Comparison of ENCODE assay signal across 10 cellular contexts in the genomic region with DNA sequence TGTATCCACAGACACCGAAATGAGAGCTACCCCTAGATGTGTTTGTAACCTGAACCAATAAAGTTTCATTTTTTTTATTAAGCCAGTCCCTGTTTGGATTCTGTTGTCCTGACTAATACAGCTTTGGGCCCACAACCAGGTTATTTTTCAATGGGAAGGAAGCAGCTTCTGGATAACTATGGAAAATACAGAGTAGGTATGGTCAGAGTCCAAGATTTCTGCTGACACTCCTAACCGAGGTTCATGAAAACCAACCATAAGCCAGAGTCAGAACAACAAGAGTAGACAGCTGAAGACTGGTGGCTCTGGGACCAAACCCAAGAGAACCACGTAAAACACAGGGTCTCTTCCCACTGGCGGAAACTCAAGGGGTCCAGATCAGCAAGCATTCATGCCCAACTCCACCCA. TPM values are rescaled to one million over a fixed set of nuclear protein-coding genes. Genes with fewer than 3 reads are reported as not detected.
A peak's percentile ranks its signal among the peaks of the same experiment; 100 is the strongest.
DNase-seq lines count a peak whose midpoint lies in the region; ATAC-seq and TF ChIP-seq lines count a peak whose summit lies in the region.
"Had no signal": no experiment of that assay in that cellular context is flagged by ENCODE, and none has a peak within 500 bp of the region (broad histone marks: within the 10 kb centered on the region; RNA-seq: fewer than 3 reads in every experiment).

No MANE protein-coding gene starts in this region.

- no peaks in the 10 kb centered on the region for H3K27me3 ChIP-seq in body of pancreas
- H3K27me3 ChIP-seq in liver (ENCODE audit: control insufficient read depth in 4 of 4, insufficient read depth in 4 of 4, low read length in 3 of 4), result no peaks in the 10 kb centered on the region
- no peaks in the 10 kb centered on the region for H3K27me3 ChIP-seq in subcutaneous abdominal adipose tissue (ENCODE audit: control insufficient read depth in 5 of 5, insufficient read depth in 4 of 5, low read length in 5 of 5)
- no peaks in the 10 kb centered on the region for H3K27me3 ChIP-seq in spleen (replicated peaks in 1 of 7)

- ATAC-seq in body of pancreas, result peak; percentile 11

- H3K9ac ChIP-seq in liver (ENCODE audit: low read depth in 1 of 2, low read length in 2 of 2), result no peak overlapping the region
- H3K9ac ChIP-seq in subcutaneous abdominal adipose tissue (ENCODE audit: low read length in 5 of 5), result peak overlapping the region in 1 of 5 donors; percentile 50

- no peaks in the 10 kb centered on the region for H3K36me3 ChIP-seq in body of pancreas (replicated peaks in 1 of 2; ENCODE audit: insufficient read depth in 1 of 2, low read depth in 2 of 2)
- peaks cover 0 to 5% (median 0%) of the 10 kb centered on the region in 4 donors for H3K36me3 ChIP-seq in liver (ENCODE audit: control insufficient read depth in 4 of 4, insufficient read depth in 3 of 4, low read depth in 1 of 4, low read length in 3 of 4)
- peaks cover 0 to 9% (median 6%) of the 10 kb centered on the region in 5 donors for H3K36me3 ChIP-seq in subcutaneous abdominal adipose tissue (ENCODE audit: control insufficient read depth in 5 of 5, insufficient read depth in 5 of 5, low read length in 5 of 5)
- H3K36me3 ChIP-seq in spleen, result peaks cover 0 to 5% (median 0%) of the 10 kb centered on the region in 6 donors

- TF ChIP-seq RAD21 in liver (IDR thresholded peaks at IDR 0.05), result no peak

- TF ChIP-seq CTCF in body of pancreas (IDR thresholded peaks at IDR 0.05), result no peak
- TF ChIP-seq CTCF in liver (IDR thresholded peaks at IDR 0.05; ENCODE audit: low read depth, low read length, missing input control), result no peak
- no peak for TF ChIP-seq CTCF in spleen (IDR thresholded peaks at IDR 0.05 in 8 of 11, conservative IDR thresholded peaks at IDR 0.05 in 3 of 11)

- DNase-seq in M059J (ENCODE audit: low read depth) (peak; percentile 67), body of pancreas (no peak), spleen (no peak), HT-29 (ENCODE audit: low spot score) (no peak), DMS 273 treated with DMSO at 0.1 percent for 48 hours (lab: John Stamatoyannopoulos, UW) (no peak)
- DNase-seq: activated gamma-delta T cell, DMS79 treated with DMSO at 0.1 percent for 48 hours, KG1 had no signal

- TF ChIP-seq POLR2A in body of pancreas (IDR thresholded peaks at IDR 0.05), result no peak
- TF ChIP-seq POLR2A in spleen (IDR thresholded peaks at IDR 0.05), result no peak

- H3K4me3 ChIP-seq in body of pancreas (no peak overlapping the region), liver (ENCODE audit: low read depth in 1 of 3, low read length in 3 of 3) (no peak overlapping the region), subcutaneous abdominal adipose tissue (ENCODE audit: low read depth in 1 of 5, low read length in 5 of 5) (peak overlapping the region in 1 of 5 donors; percentile 6), spleen (no peak overlapping the region)

- intact Hi-C loops in body of pancreas (cut with DNase I) (loop anchor here (10.0 kb wide), 1 partner anchor 59 kb away; no protein-coding TSS in a partner anchor), spleen (cut with DNase I; ENCODE audit: low total_unique reads) (no loop called here)

- no peaks in the 10 kb centered on the region for H3K9me3 ChIP-seq in body of pancreas
- H3K9me3 ChIP-seq in liver (ENCODE audit: control insufficient read depth in 4 of 4, low read length in 3 of 4), result no peaks in the 10 kb centered on the region
- H3K9me3 ChIP-seq in subcutaneous abdominal adipose tissue (ENCODE audit: control insufficient read depth in 5 of 5, low read length in 5 of 5), result no peaks in the 10 kb centered on the region
- no peaks in the 10 kb centered on the region for H3K9me3 ChIP-seq in spleen

- H3K27ac ChIP-seq in body of pancreas, result peak overlapping the region in 3 of 4 donors; percentile 22 to 68 (median 48)
- H3K27ac ChIP-seq in liver (ENCODE audit: low read depth in 1 of 2, low read length in 2 of 2), result peak overlapping the region; percentile 4 to 44
- peak overlapping the region; percentile 74 for H3K27ac ChIP-seq in subcutaneous abdominal adipose tissue (ENCODE audit: low read depth, low read length)
- peak overlapping the region in 4 of 8 donors; percentile 6 to 83 (median 24) for H3K27ac ChIP-seq in spleen

- peaks cover 96% of the 10 kb centered on the region for H3K4me1 ChIP-seq in body of pancreas
- peaks cover 24 to 66% (median 51%) of the 10 kb centered on the region in 4 donors for H3K4me1 ChIP-seq in liver (ENCODE audit: control insufficient read depth in 4 of 4, insufficient read depth in 4 of 4, low read length in 3 of 4)
- H3K4me1 ChIP-seq in subcutaneous abdominal adipose tissue (ENCODE audit: control insufficient read depth in 5 of 5, insufficient read depth in 5 of 5, low read length in 5 of 5), result peaks cover 22 to 92% (median 90%) of the 10 kb centered on the region in 5 donors
- peaks cover 51 to 100% (median 79%) of the 10 kb centered on the region in 6 donors for H3K4me1 ChIP-seq in spleen

- 43 to 48% methylated on average over 4 of the region's 4 CpGs for WGBS in body of pancreas, 2 donors
- WGBS in liver, result 64% methylated on average over 4 of the region's 4 CpGs
- WGBS in spleen, 5 donors, result 75 to 92% (median 90%) methylated on average over 4 of the region's 4 CpGs

TF ChIP-seq in liver, 16 proteins besides CTCF, POLR2A, EP300 and RAD21:
- TF ChIP-seq HNF4A (conservative IDR thresholded peaks at IDR 0.05) (peak; percentile 24 to 68), FOXA1 (IDR thresholded peaks at IDR 0.05) (no peak), SP1 (IDR thresholded peaks at IDR 0.05) (peak; percentile 9)

RNA-seq across cellular contexts. Expression of gene KLF9, which starts 10.8 kb away (rescaled TPM):
- 16.0 and 20.7 TPM in 2 replicates for total RNA-seq in M059J (2014; rRNA removed; shearing (Covaris generic))
- total RNA-seq in body of pancreas, result 10 to 100 TPM; 38.1 to 63.6 TPM
- total RNA-seq in liver, result 10 to 100 TPM in 1 of 2 donors, 1 to 10 TPM in 1; 2.2 to 77.0 TPM
- 10 to 100 TPM; 15.0 to 18.4 TPM for polyA plus RNA-seq in liver
- total RNA-seq in spleen, result 10 to 100 TPM; 13.5 to 74.8 (median 50.4) TPM
- 10 to 100 TPM in 2 of 3 donors, 1 to 10 TPM in 1; 7.1 to 12.6 (median 12.4) TPM for polyA plus RNA-seq in spleen
- 4.0 and 4.4 TPM in 2 replicates for total RNA-seq in HT-29 (2014; rRNA removed; shearing (Covaris generic))
